17 cellular contexts compared by ENCODE assay signal in the genomic region with DNA sequence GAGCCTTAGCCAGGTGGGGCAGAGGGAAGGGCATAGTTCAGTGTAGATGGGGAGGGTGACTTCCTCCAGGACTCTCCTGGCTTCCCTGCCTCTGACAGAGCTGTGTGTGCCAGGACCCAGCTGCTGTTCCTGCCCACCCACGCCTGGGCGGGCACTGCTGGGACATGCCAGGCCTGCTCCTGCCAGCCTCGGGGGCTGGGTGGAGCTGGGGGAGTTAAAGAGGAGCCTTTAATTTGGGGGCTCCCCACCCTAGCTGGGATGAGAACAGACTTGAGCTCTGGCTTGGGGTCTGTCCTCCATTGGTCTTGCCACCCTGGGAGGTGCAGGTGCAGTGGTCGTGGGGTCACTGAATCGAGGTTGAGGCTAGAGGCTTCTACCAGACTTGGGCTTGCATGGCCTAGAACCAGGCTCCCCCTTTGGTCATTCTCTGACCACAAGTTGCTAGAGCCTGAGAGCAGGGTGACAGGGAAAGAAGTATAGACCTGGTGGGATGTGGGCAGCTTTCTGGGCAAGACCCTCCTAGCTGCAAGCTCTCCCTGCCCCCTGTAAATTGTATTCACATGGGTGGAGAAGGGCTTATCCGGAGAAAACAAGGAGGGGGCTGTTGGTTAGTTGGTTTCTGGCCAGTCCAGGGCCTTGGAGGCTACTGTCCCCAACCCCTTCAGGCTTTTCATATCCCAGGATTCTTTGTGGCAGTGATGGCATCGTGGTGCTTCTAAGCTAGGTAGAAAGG. TPM values are rescaled to one million over a fixed set of nuclear protein-coding genes. Genes with fewer than 3 reads are reported as not detected.
DNase-seq lines count a peak whose midpoint lies in the region; ATAC-seq, FAIRE-seq and TF ChIP-seq lines count a peak whose summit lies in the region.
"Had no signal": no experiment of that assay in that cellular context is flagged by ENCODE, and none has a peak within 500 bp of the region (broad histone marks: within the 10 kb centered on the region; RNA-seq: fewer than 3 reads in every experiment).

No MANE protein-coding gene starts in this region.

- H3K36me3 ChIP-seq in bronchial epithelial cell (ENCODE audit: control insufficient read depth, insufficient read depth, low read length) (peaks cover 8% of the 10 kb centered on the region), mucosa of descending colon (ENCODE audit: low read depth) (no peaks in the 10 kb centered on the region), stomach (peaks cover 0 to 4% (median 2%) of the 10 kb centered on the region in 4 donors), brain microvascular endothelial cell (replicated peaks) (no peaks in the 10 kb centered on the region)
- H3K36me3 ChIP-seq: SJCRH30, upper lobe of right lung had no signal

- H3K27me3 ChIP-seq in bronchial epithelial cell (ENCODE audit: control insufficient read depth, insufficient read depth, low read length) = no peaks in the 10 kb centered on the region
- H3K27me3 ChIP-seq in stomach = peaks cover 0 to 3% (median 0%) of the 10 kb centered on the region in 3 donors
- H3K27me3 ChIP-seq in brain microvascular endothelial cell (replicated peaks) = no peaks in the 10 kb centered on the region
- H3K27me3 ChIP-seq: upper lobe of right lung had no signal

- FAIRE-seq in bronchial epithelial cell (lab: Jason Lieb, UNC) = peak; percentile 73

- H3K27ac ChIP-seq in stomach (peak overlapping the region in 4 of 5 donors; percentile 28 to 87 (median 52)), brain microvascular endothelial cell (no peak overlapping the region)
- H3K27ac ChIP-seq: SJCRH30, upper lobe of right lung had no signal

- no peak overlapping the region for H3K4me3 Mint-ChIP-seq in activated CD8-positive, alpha-beta memory T cell treated with anti-CD3 and anti-CD28 coated beads, Interleukin-2, amount 10 ng/mL, durations not matched to agents 7 days and 5 days
- H3K4me3 Mint-ChIP-seq: activated naive CD8-positive, alpha-beta T cell treated with anti-CD3 and anti-CD28 coated beads for 36 hours; endodermal cell had no signal

- no peak for TF ChIP-seq EP300 in stomach (IDR thresholded peaks at IDR 0.05)

- intact Hi-C loops in mucosa of descending colon (cut with DNase I, micrococcal nuclease) = no loop called here
- intact Hi-C loops in stomach (cut with DNase I; ENCODE audit: low total_unique reads) = loop anchor here (5.0 to 10.0 kb wide), 2 partner anchors 58 to 330 kb away; a partner anchor contains a TSS

- H3K4me3 ChIP-seq in bronchial epithelial cell (ENCODE audit: low read depth, low read length) (no peak overlapping the region), mucosa of descending colon (no peak overlapping the region), stomach (no peak overlapping the region), brain microvascular endothelial cell (ENCODE audit: low read depth, low read length) (no peak overlapping the region)
- H3K4me3 ChIP-seq: lung, SJCRH30, upper lobe of right lung had no signal

- H3K9me3 Mint-ChIP-seq in activated CD8-positive, alpha-beta memory T cell treated with anti-CD3 and anti-CD28 coated beads, Interleukin-2, amount 10 ng/mL, durations not matched to agents 7 days and 5 days (ENCODE audit: low read depth) = no peaks in the 10 kb centered on the region
- H3K9me3 Mint-ChIP-seq: activated naive CD8-positive, alpha-beta T cell treated with anti-CD3 and anti-CD28 coated beads for 36 hours had no signal

- H3K27ac Mint-ChIP-seq in activated CD8-positive, alpha-beta memory T cell treated with anti-CD3 and anti-CD28 coated beads, Interleukin-2, amount 10 ng/mL, durations not matched to agents 7 days and 5 days = no peak overlapping the region
- H3K27ac Mint-ChIP-seq: activated naive CD8-positive, alpha-beta T cell treated with anti-CD3 and anti-CD28 coated beads for 36 hours; endodermal cell had no signal

- CTCF ChIA-PET in activated CD8-positive, alpha-beta memory T cell treated with anti-CD3 and anti-CD28 coated beads, Interleukin-2, amount 10 ng/mL, durations not matched to agents 7 days and 5 days (lab: Charles Lee) = interaction anchor here (1.2 kb wide), 1 partner anchor 388 kb away, joined by 4 read pairs; no protein-coding TSS in a partner anchor

- DNase-seq in activated CD8-positive, alpha-beta memory T cell treated with anti-CD3 and anti-CD28 coated beads for 24 hours = peak; percentile 50
- no peak for DNase-seq in activated CD8-positive, alpha-beta memory T cell treated with anti-CD3 and anti-CD28 coated beads, Interleukin-2, amount 10 ng/mL, durations not matched to agents 7 days and 5 days
- no peak for DNase-seq in bronchial epithelial cell (ENCODE audit: low read depth)
- peak; percentile 54 to 73 (median 69) for DNase-seq in mucosa of descending colon
- DNase-seq in stomach = no peak
- DNase-seq in COR-L47 (lab: John Stamatoyannopoulos, UW) = no peak
- no peak for DNase-seq in DMS 273 treated with DMSO at 0.1 percent for 48 hours (lab: John Stamatoyannopoulos, UW)
- DNase-seq in brain microvascular endothelial cell = no peak
- DNase-seq: 8988T; activated naive CD8-positive, alpha-beta T cell treated with anti-CD3 and anti-CD28 coated beads for 36 hours; C1 segment of cervical spinal cord; foreskin melanocyte; NCI-H1694; SJCRH30; upper lobe of right lung had no signal

- TF ChIP-seq CTCF in bronchial epithelial cell (IDR thresholded peaks at IDR 0.05; ENCODE audit: insufficient read depth, low read length, severe bottlenecking) (no peak), mucosa of descending colon (IDR thresholded peaks at IDR 0.05) (no peak), stomach (IDR thresholded peaks at IDR 0.05) (no peak), brain microvascular endothelial cell (IDR thresholded peaks at IDR 0.05; ENCODE audit: low read depth, low read length, missing control alignments) (no peak)

- TF ChIP-seq POLR2A in stomach (IDR thresholded peaks at IDR 0.05) = no peak

- H3K4me1 ChIP-seq in mucosa of descending colon (ENCODE audit: low read depth) = peaks cover 15% of the 10 kb centered on the region
- peaks cover 0 to 47% (median 26%) of the 10 kb centered on the region in 4 donors for H3K4me1 ChIP-seq in stomach
- H3K4me1 ChIP-seq: upper lobe of right lung had no signal

- 61 to 66% (median 65%) methylated on average over 6 to 7 of the region's 7 CpGs for WGBS in stomach, 5 donors

- peaks cover 7% of the 10 kb centered on the region for H3K27me3 Mint-ChIP-seq in activated CD8-positive, alpha-beta memory T cell treated with anti-CD3 and anti-CD28 coated beads, Interleukin-2, amount 10 ng/mL, durations not matched to agents 7 days and 5 days
- H3K27me3 Mint-ChIP-seq: activated naive CD8-positive, alpha-beta T cell treated with anti-CD3 and anti-CD28 coated beads for 36 hours had no signal

- in situ Hi-C loops in brain microvascular endothelial cell (cut with HindIII; ENCODE audit: low pct_ligation_motif_present, low sequenced_read_pairs) = no loop called here

- no peak for ATAC-seq in activated CD8-positive, alpha-beta memory T cell treated with anti-CD3 and anti-CD28 coated beads, Interleukin-2, amount 10 ng/mL, durations not matched to agents 7 days and 5 days
- peak; percentile 73 for ATAC-seq in mucosa of descending colon
- ATAC-seq: upper lobe of right lung had no signal

- H3K9me3 ChIP-seq in mucosa of descending colon (no peaks in the 10 kb centered on the region), stomach (no peaks in the 10 kb centered on the region)
- H3K9me3 ChIP-seq: SJCRH30, upper lobe of right lung had no signal

- H3K4me1 Mint-ChIP-seq in activated CD8-positive, alpha-beta memory T cell treated with anti-CD3 and anti-CD28 coated beads, Interleukin-2, amount 10 ng/mL, durations not matched to agents 7 days and 5 days = peaks cover 7% of the 10 kb centered on the region

- H3K36me3 Mint-ChIP-seq in activated CD8-positive, alpha-beta memory T cell treated with anti-CD3 and anti-CD28 coated beads, Interleukin-2, amount 10 ng/mL, durations not matched to agents 7 days and 5 days = no peaks in the 10 kb centered on the region
- H3K36me3 Mint-ChIP-seq: activated naive CD8-positive, alpha-beta T cell treated with anti-CD3 and anti-CD28 coated beads for 36 hours had no signal

RNA-seq across cellular contexts. Expression of a gene that starts 5.7 kb away (rescaled TPM):
- 1 to 10 TPM; 4.2 to 4.3 TPM for total RNA-seq in activated CD8-positive, alpha-beta memory T cell treated with anti-CD3 and anti-CD28 coated beads, Interleukin-2, amount 10 ng/mL, durations not matched to agents 7 days and 5 days
- total RNA-seq in bronchial epithelial cell (117 and 159 TPM in 2 replicates), mucosa of descending colon (10 to 100 TPM; 41.7 to 81.5 (median 66.3) TPM), stomach (100 to 1,000 TPM in 1 of 5 donors, 10 to 100 TPM in 3, 1 to 10 TPM in 1; 5.8 to 160 (median 26.1) TPM)
- 10 to 100 TPM in 2 of 3 donors, 1 to 10 TPM in 1; 9.2 to 15.0 (median 10.1) TPM for polyA plus RNA-seq in stomach

Comparison
In these comparisons a context has a peak if more than half of its experiments do, and no peak if none do; other contexts are left out.
1. DNase-seq: peak in activated CD8-positive, alpha-beta memory T cell treated with anti-CD3 and anti-CD28 coated beads for 24 hours (single experiment) and mucosa of descending colon (3 of 3); none in activated CD8-positive, alpha-beta memory T cell treated with anti-CD3 and anti-CD28 coated beads, Interleukin-2, amount 10 ng/mL, durations not matched to agents 7 days and 5 days (single experiment), bronchial epithelial cell (single experiment), stomach (single experiment), COR-L47 (single experiment), DMS 273 treated with DMSO at 0.1 percent for 48 hours (single experiment) and brain microvascular endothelial cell (single experiment).